25 cellular contexts compared by ENCODE assay signal in genomic region chr15:73628102-73628501, GRCh38. TPM values are rescaled to one million over a fixed set of nuclear protein-coding genes. Genes with fewer than 3 reads are reported as not detected.
DNase-seq lines count a peak whose midpoint lies in the region; ATAC-seq, FAIRE-seq and TF ChIP-seq lines count a peak whose summit lies in the region.
"Had no signal": no experiment of that assay in that cellular context is flagged by ENCODE, and none has a peak within 500 bp of the region (broad histone marks: within the 10 kb centered on the region; RNA-seq: fewer than 3 reads in every experiment).

No MANE protein-coding gene starts in this region.

- 8% methylated on average over 2 of the region's 2 CpGs for WGBS in HepG2 (ENCODE audit: low lambda C conversion rate)
- WGBS in right lobe of liver (ENCODE audit: insufficient coverage, low coverage, low lambda C conversion rate, missing lambda C conversion rate) = 26% methylated on average over 2 of the region's 2 CpGs
- WGBS in mesendoderm (ENCODE audit: extremely low coverage, insufficient coverage, low lambda C conversion rate) = 100% methylated on average over 1 of the region's 2 CpGs

- POLR2A ChIA-PET in HepG2 (lab: Yijun Ruan, JAX) = interaction anchor here (0.8 to 1.4 kb wide), 2 partner anchors 8 to 11 kb away, joined by 3 to 5 read pairs; no protein-coding TSS in a partner anchor
- POLR2A ChIA-PET in CD4-positive, alpha-beta memory T cell (lab: Charles Lee; ENCODE audit: partially characterized antibody) = no interaction called here

- no peak overlapping the region for H3K23ac ChIP-seq in mesendoderm (ENCODE audit: low read length)

- intact Hi-C loops in HepG2 (cut with micrococcal nuclease; ENCODE audit: unreplicated experiment) = no loop called here
- intact Hi-C loops in right lobe of liver (cut with DNase I) = no loop called here
- intact Hi-C loops in CD4-positive, alpha-beta memory T cell (cut with micrococcal nuclease) = loop anchor here (10.0 kb wide), 1 partner anchor 897 kb away; no protein-coding TSS in a partner anchor

- H4K5ac ChIP-seq in mesendoderm (ENCODE audit: low read length) = no peak overlapping the region

- peak; percentile 23 for DNase-seq in HepG2 (ENCODE audit: low spot score)
- DNase-seq in right lobe of liver = no peak
- no peak for DNase-seq in CD4-positive, alpha-beta memory T cell
- no peak for DNase-seq in T-helper 9 cell
- no peak for DNase-seq in mesendoderm
- DNase-seq: activated CD4-positive, alpha-beta T cell treated with anti-CD3 and anti-CD28 coated beads for 4 hours; activated naive CD4-positive, alpha-beta T cell; activated T-cell treated with anti-CD3 and anti-CD28 coated beads, Interleukin-2, amount 50 U/mL, for 24 hours; DND-41; effector CD4-positive, alpha-beta T cell; foreskin keratinocyte; Kasumi-1; left colon; mammary epithelial cell; NCI-H446 treated with DMSO at 0.1 percent for 48 hours; nucleus accumbens; OCI-M1; psoas muscle; stimulated activated CD4-positive, alpha-beta T cell treated with anti-CD3 and anti-CD28 coated beads, Interleukin-15, amount 100 ng/mL, for 24 hours; stimulated activated naive B cell treated with anti-CD40 and anti-IgM and Interleukin-4, amounts not matched to agents 10 μg/mL and 1 μg/mL and 100 μg/mL, for 72 hours; uterus had no signal

- ATAC-seq in HepG2 (no peak), right lobe of liver (no peak), HG03039 (IDR thresholded peaks at IDR 0.05; ENCODE audit: unreplicated experiment) (no peak)
- ATAC-seq: foreskin keratinocyte; HCT116; left colon; psoas muscle; stimulated activated naive B cell treated with anti-CD40 and anti-IgM and Interleukin-4, amounts not matched to agents 10 μg/mL and 1 μg/mL and 100 μg/mL, for 72 hours had no signal

- FAIRE-seq in HepG2 (lab: Jason Lieb, UNC) = no peak

- H3K79me1 ChIP-seq in mesendoderm (ENCODE audit: low read length) = peaks cover 4% of the 10 kb centered on the region

- TF ChIP-seq RAD21 in HepG2 (CRISPR knock-in tag; IDR thresholded peaks at IDR 0.05) = no peak

- CTCF ChIA-PET in HepG2 (lab: Yijun Ruan, JAX; ENCODE audit: low intra/inter-chr PET ratio, low total read pairs) = no interaction called here
- CTCF ChIA-PET in CD4-positive, alpha-beta memory T cell (lab: Charles Lee; ENCODE audit: partially characterized antibody) = interaction anchor here (6.9 kb wide), 1 partner anchor 8 kb away, joined by 49 read pairs; no protein-coding TSS in a partner anchor

- H3K56ac ChIP-seq in mesendoderm (ENCODE audit: low read length) = no peak overlapping the region

- H3K27ac ChIP-seq in HepG2 (ENCODE audit: extremely low read length, insufficient read depth, low read length) (no peak overlapping the region), right lobe of liver (no peak overlapping the region), mesendoderm (ENCODE audit: low read depth, low read length) (no peak overlapping the region)
- no peak overlapping the region for H3K27ac ChIP-seq in CD4-positive, alpha-beta memory T cell (ENCODE audit: low read depth, low read length)
- H3K27ac ChIP-seq: psoas muscle had no signal

- no peaks in the 10 kb centered on the region for H3K9me3 ChIP-seq in HepG2 (ENCODE audit: low read length)
- H3K9me3 ChIP-seq in right lobe of liver = no peaks in the 10 kb centered on the region
- H3K9me3 ChIP-seq in endocrine pancreas (ENCODE audit: control insufficient read depth, low read length) = no peaks in the 10 kb centered on the region
- H3K9me3 ChIP-seq in CD4-positive, alpha-beta memory T cell (ENCODE audit: control insufficient read depth in 1 of 2, low read length in 2 of 2) = no peaks in the 10 kb centered on the region
- H3K9me3 ChIP-seq: psoas muscle, uterus had no signal

- H3K36me3 ChIP-seq in HepG2 (replicated peaks in 1 of 2; ENCODE audit: control insufficient read depth in 1 of 2, insufficient read depth in 2 of 2, low read length in 2 of 2) = no peaks in the 10 kb centered on the region
- no peaks in the 10 kb centered on the region for H3K36me3 ChIP-seq in right lobe of liver
- H3K36me3 ChIP-seq in endocrine pancreas (ENCODE audit: control insufficient read depth, insufficient read depth, low read length) = no peaks in the 10 kb centered on the region
- no peaks in the 10 kb centered on the region for H3K36me3 ChIP-seq in CD4-positive, alpha-beta memory T cell (ENCODE audit: insufficient read depth, low read length)
- H3K36me3 ChIP-seq in mesendoderm (ENCODE audit: control insufficient read depth, insufficient read depth, low read length) = no peaks in the 10 kb centered on the region
- H3K36me3 ChIP-seq: uterus had no signal

- H3K4me3 ChIP-seq in HepG2 (replicated peaks in 1 of 3; ENCODE audit: insufficient read depth in 1 of 3, low read depth in 2 of 3, low read length in 3 of 3) (0 out of 6 replicates have a peak overlapping the region, but pooled peaks of 1 of the 3 experiments have one; percentile 18), right lobe of liver (no peak overlapping the region), endocrine pancreas (ENCODE audit: control insufficient read depth, insufficient read depth, low read length) (peak overlapping the region; percentile 95), mesendoderm (ENCODE audit: low read length) (no peak overlapping the region)
- H3K4me3 ChIP-seq in CD4-positive, alpha-beta memory T cell (ENCODE audit: low read length in 2 of 2) = no peak overlapping the region
- H3K4me3 ChIP-seq: psoas muscle, uterus had no signal

- H2AFZ ChIP-seq in HepG2 (ENCODE audit: low read length) = no peak overlapping the region

- H3K4me1 Mint-ChIP-seq in nephron = peaks cover 64% of the 10 kb centered on the region
- peaks cover 33 to 59% (median 47%) of the 10 kb centered on the region in 4 donors for H3K4me1 Mint-ChIP-seq in CD4-positive, alpha-beta memory T cell

- H3K79me2 ChIP-seq in HepG2 (ENCODE audit: insufficient read depth, low read length) (peaks cover 95% of the 10 kb centered on the region), mesendoderm (ENCODE audit: control insufficient read depth, insufficient read depth, low read length) (peaks cover 54% of the 10 kb centered on the region)

- H3K36me3 Mint-ChIP-seq in nephron (ENCODE audit: low read depth) = no peaks in the 10 kb centered on the region
- no peaks in the 10 kb centered on the region for H3K36me3 Mint-ChIP-seq in CD4-positive, alpha-beta memory T cell

- no peak for TF ChIP-seq POLR2A in HepG2 (IDR thresholded peaks at IDR 0.05; ENCODE audit: insufficient read depth in 1 of 2, low read depth in 2 of 2, low read length in 2 of 2)
- TF ChIP-seq POLR2A in right lobe of liver (IDR thresholded peaks at IDR 0.05) = no peak

- no peaks in the 10 kb centered on the region for H3K9me3 Mint-ChIP-seq in nephron
- no peaks in the 10 kb centered on the region for H3K9me3 Mint-ChIP-seq in CD4-positive, alpha-beta memory T cell
- H3K9me3 Mint-ChIP-seq: activated T-cell treated with anti-CD3 and anti-CD28 coated beads, Interleukin-2, amount 50 U/mL, for 24 hours; stimulated activated naive B cell treated with anti-CD40 and anti-IgM and Interleukin-4, amounts not matched to agents 10 μg/mL and 1 μg/mL and 100 μg/mL, for 72 hours had no signal

- H2BK120ac ChIP-seq in mesendoderm (ENCODE audit: low read depth, low read length) = no peak overlapping the region

- in situ Hi-C loops in HepG2 (cut with HindIII; ENCODE audit: extremely low pct_ligation_motif_present, low pct_unique_long_range_greater_than_20kb) = no loop called here

- peak in 1 of 2 experiments; percentile 45; a peak in 2 of 4 replicates for TF ChIP-seq EP300 in HepG2 (IDR thresholded peaks at IDR 0.05; ENCODE audit: low read depth in 2 of 2, low read length in 2 of 2)
- no peak for TF ChIP-seq EP300 in HepG2 (CRISPR knock-in tag; IDR thresholded peaks at IDR 0.05; ENCODE audit: borderline replicate concordance)

- H3K27me3 Mint-ChIP-seq in nephron (ENCODE audit: low read depth) = no peaks in the 10 kb centered on the region
- no peaks in the 10 kb centered on the region for H3K27me3 Mint-ChIP-seq in CD4-positive, alpha-beta memory T cell
- H3K27me3 Mint-ChIP-seq: activated T-cell treated with anti-CD3 and anti-CD28 coated beads, Interleukin-2, amount 50 U/mL, for 24 hours; stimulated activated naive B cell treated with anti-CD40 and anti-IgM and Interleukin-4, amounts not matched to agents 10 μg/mL and 1 μg/mL and 100 μg/mL, for 72 hours had no signal

- no peak overlapping the region for H2BK15ac ChIP-seq in mesendoderm (replicated peaks; ENCODE audit: low read depth)

- H3K18ac ChIP-seq in mesendoderm (ENCODE audit: low read length) = no peak overlapping the region

- H3K4me3 Mint-ChIP-seq in nephron = no peak overlapping the region
- peak overlapping the region in 2 of 8 donors; percentile 3 for H3K4me3 Mint-ChIP-seq in CD4-positive, alpha-beta memory T cell
- H3K4me3 Mint-ChIP-seq: activated T-cell treated with anti-CD3 and anti-CD28 coated beads, Interleukin-2, amount 50 U/mL, for 24 hours; stimulated activated naive B cell treated with anti-CD40 and anti-IgM and Interleukin-4, amounts not matched to agents 10 μg/mL and 1 μg/mL and 100 μg/mL, for 72 hours had no signal

- TF ChIP-seq CTCF in HepG2 (CRISPR knock-in tag; IDR thresholded peaks at IDR 0.05) (no peak), right lobe of liver (IDR thresholded peaks at IDR 0.05) (no peak), nephron (IDR thresholded peaks at IDR 0.05; ENCODE audit: unreplicated experiment in 3 of 3) (no peak)

- no peak overlapping the region for H4K8ac ChIP-seq in mesendoderm (ENCODE audit: low read depth, low read length)

- peak overlapping the region in 2 of 3 experiments; percentile 2 to 24 for H3K27ac Mint-ChIP-seq in nephron
- no peak overlapping the region for H3K27ac Mint-ChIP-seq in CD4-positive, alpha-beta memory T cell
- H3K27ac Mint-ChIP-seq: activated T-cell treated with anti-CD3 and anti-CD28 coated beads, Interleukin-2, amount 50 U/mL, for 24 hours; stimulated activated naive B cell treated with anti-CD40 and anti-IgM and Interleukin-4, amounts not matched to agents 10 μg/mL and 1 μg/mL and 100 μg/mL, for 72 hours had no signal

- H3K27me3 ChIP-seq in HepG2 (ENCODE audit: control insufficient read depth in 1 of 2, insufficient read depth in 2 of 2, low read length in 2 of 2) (no peaks in the 10 kb centered on the region; a peak in 1 of 5 replicates), right lobe of liver (no peaks in the 10 kb centered on the region), endocrine pancreas (ENCODE audit: control insufficient read depth, insufficient read depth, low read length) (no peaks in the 10 kb centered on the region), mesendoderm (ENCODE audit: insufficient read depth, low read length, poor library complexity) (no peaks in the 10 kb centered on the region)
- no peaks in the 10 kb centered on the region for H3K27me3 ChIP-seq in CD4-positive, alpha-beta memory T cell (ENCODE audit: insufficient read depth, low read length)
- H3K27me3 ChIP-seq: foreskin keratinocyte, uterus had no signal

- H3K9ac ChIP-seq in HepG2 (ENCODE audit: insufficient read depth, low read depth, low read length) (no peak overlapping the region), endocrine pancreas (ENCODE audit: control insufficient read depth, insufficient read depth, low read length) (no peak overlapping the region), mesendoderm (ENCODE audit: low read length) (no peak overlapping the region)

- no peak overlapping the region for H3K4ac ChIP-seq in mesendoderm (ENCODE audit: low read depth, low read length)

- H4K20me1 ChIP-seq in HepG2 (ENCODE audit: insufficient read depth, low read length) = peaks cover 39% of the 10 kb centered on the region

- H3K4me2 ChIP-seq in HepG2 (ENCODE audit: low read depth, low read length) (peak overlapping the region; percentile 86), mesendoderm (ENCODE audit: low read length) (no peak overlapping the region)

- no TSS peak for BruUV-seq in HepG2 (replicated peaks; lab: Mats Ljungman, UMichigan)

- no peak overlapping the region for H2AK5ac ChIP-seq in mesendoderm (ENCODE audit: low read length)

- no peak overlapping the region for H2BK5ac ChIP-seq in mesendoderm (ENCODE audit: low read length)

- H3K4me1 ChIP-seq in HepG2 (ENCODE audit: insufficient read depth, low read length) = peaks cover 75% of the 10 kb centered on the region
- H3K4me1 ChIP-seq in right lobe of liver = peaks cover 0 to 43% (median 18%) of the 10 kb centered on the region in 4 donors
- peaks cover 47% of the 10 kb centered on the region for H3K4me1 ChIP-seq in endocrine pancreas (ENCODE audit: control insufficient read depth, insufficient read depth, low read length)
- peaks cover 37% of the 10 kb centered on the region for H3K4me1 ChIP-seq in CD4-positive, alpha-beta memory T cell (ENCODE audit: insufficient read depth, low read length)
- peaks cover 3% of the 10 kb centered on the region for H3K4me1 ChIP-seq in mesendoderm (ENCODE audit: control insufficient read depth, low read depth, low read length)

RNA-seq across cellular contexts. Expression of gene NPTN, which starts 5.1 kb away (rescaled TPM):
- total RNA-seq in HepG2 (2016; rRNA removed; fragmentation: Illumina TruSeq; extraction: Trizol) (57.7 and 110 TPM in 2 replicates), right lobe of liver (10 to 100 TPM; 25.4 to 49.9 (median 35.4) TPM)
- total RNA-seq in HepG2 (2016; cell fraction: cytosol; rRNA removed; fragmentation: Illumina TruSeq; extraction: Trizol; ENCODE audit: low read depth) = 17.2 and 17.9 TPM in 2 replicates
- 51.8 and 113 TPM in 2 replicates for total RNA-seq in HepG2 (2016; cell fraction: insoluble cytoplasmic fraction; rRNA removed; fragmentation: Illumina TruSeq; extraction: Trizol)
- 34.2 and 36.6 TPM in 2 replicates for total RNA-seq in HepG2 (2016; cell fraction: membrane; rRNA removed; fragmentation: Illumina TruSeq; extraction: Trizol)
- total RNA-seq in HepG2 (2016; cell fraction: nucleus; rRNA removed; fragmentation: Illumina TruSeq; extraction: Trizol) = 95.6 and 123 TPM in 2 replicates
- 77.8 and 78.0 TPM in 2 replicates for polyA plus RNA-seq in HepG2 (2011; rRNA removed)
- polyA plus RNA-seq in HepG2 (2011; cell fraction: cytosol; rRNA removed) = 52.1 and 63.6 TPM in 2 replicates
- polyA plus RNA-seq in HepG2 (2011; cell fraction: nucleus; rRNA removed) = 68.7 and 71.5 TPM in 2 replicates
- polyA plus RNA-seq in HepG2 (2012) = 70.7 and 70.9 TPM in 2 replicates
- polyA plus RNA-seq in HepG2 (2016; cell fraction: cytosol; fragmentation: Illumina TruSeq; extraction: Trizol; ENCODE audit: low read depth) = 10.9 and 14.0 TPM in 2 replicates
- 47.9 and 59.8 TPM in 2 replicates for polyA plus RNA-seq in HepG2 (2016; cell fraction: insoluble cytoplasmic fraction; fragmentation: Illumina TruSeq; extraction: Trizol; ENCODE audit: low read depth)
- 19.8 and 23.6 TPM in 2 replicates for polyA plus RNA-seq in HepG2 (2016; cell fraction: membrane; fragmentation: Illumina TruSeq; extraction: Trizol; ENCODE audit: low read depth)
- 129 and 139 TPM in 2 replicates for polyA plus RNA-seq in HepG2 (2016; cell fraction: nucleus; fragmentation: Illumina TruSeq; extraction: Trizol; ENCODE audit: insufficient read depth, low read depth)
- polyA minus RNA-seq in HepG2 (2011; rRNA and poly(A)+ RNA removed; ENCODE audit: low replicate concordance) = 43.9 and 90.7 TPM in 2 replicates
- polyA minus RNA-seq in HepG2 (2011; cell fraction: cytosol; rRNA and poly(A)+ RNA removed) = 43.9 and 44.1 TPM in 2 replicates
- 87.2 and 106 TPM in 2 replicates for polyA minus RNA-seq in HepG2 (2011; cell fraction: nucleus; rRNA and poly(A)+ RNA removed)
- 10 to 100 TPM; 36.5 to 36.6 TPM for total RNA-seq in CD4-positive, alpha-beta memory T cell
- polyA plus RNA-seq in CD4-positive, alpha-beta memory T cell = 10 to 100 TPM; 33.5 to 39.8 TPM
- polyA plus RNA-seq in mesendoderm (2013, experiment 1 of 2) = 74.3 TPM
- 75.1 TPM for polyA plus RNA-seq in mesendoderm (2013, experiment 2 of 2)

RNA-seq across cellular contexts. Expression of gene CD276, which starts 56.1 kb away (rescaled TPM):
- total RNA-seq in HepG2 (2016; rRNA removed; fragmentation: Illumina TruSeq; extraction: Trizol) (32.4 and 55.2 TPM in 2 replicates), right lobe of liver (10 to 100 TPM; 18.8 to 56.5 (median 23.8) TPM)
- total RNA-seq in HepG2 (2016; cell fraction: cytosol; rRNA removed; fragmentation: Illumina TruSeq; extraction: Trizol; ENCODE audit: low read depth) = 16.9 and 18.3 TPM in 2 replicates
- 24.4 and 61.0 TPM in 2 replicates for total RNA-seq in HepG2 (2016; cell fraction: insoluble cytoplasmic fraction; rRNA removed; fragmentation: Illumina TruSeq; extraction: Trizol)
- total RNA-seq in HepG2 (2016; cell fraction: membrane; rRNA removed; fragmentation: Illumina TruSeq; extraction: Trizol) = 46.3 and 47.7 TPM in 2 replicates
- 42.6 and 54.3 TPM in 2 replicates for total RNA-seq in HepG2 (2016; cell fraction: nucleus; rRNA removed; fragmentation: Illumina TruSeq; extraction: Trizol)
- polyA plus RNA-seq in HepG2 (2011; rRNA removed) = 24.6 and 28.0 TPM in 2 replicates
- 15.5 and 19.6 TPM in 2 replicates for polyA plus RNA-seq in HepG2 (2011; cell fraction: cytosol; rRNA removed)
- 50.4 and 51.5 TPM in 2 replicates for polyA plus RNA-seq in HepG2 (2011; cell fraction: nucleus; rRNA removed)
- polyA plus RNA-seq in HepG2 (2012) = 33.8 and 47.0 TPM in 2 replicates
- polyA plus RNA-seq in HepG2 (2016; cell fraction: cytosol; fragmentation: Illumina TruSeq; extraction: Trizol; ENCODE audit: low read depth) = 17.0 and 19.2 TPM in 2 replicates
- polyA plus RNA-seq in HepG2 (2016; cell fraction: insoluble cytoplasmic fraction; fragmentation: Illumina TruSeq; extraction: Trizol; ENCODE audit: low read depth) = 38.5 and 39.5 TPM in 2 replicates
- polyA plus RNA-seq in HepG2 (2016; cell fraction: membrane; fragmentation: Illumina TruSeq; extraction: Trizol; ENCODE audit: low read depth) = 40.0 and 45.8 TPM in 2 replicates
- 118 and 128 TPM in 2 replicates for polyA plus RNA-seq in HepG2 (2016; cell fraction: nucleus; fragmentation: Illumina TruSeq; extraction: Trizol; ENCODE audit: insufficient read depth, low read depth)
- 41.0 and 52.9 TPM in 2 replicates for polyA minus RNA-seq in HepG2 (2011; rRNA and poly(A)+ RNA removed; ENCODE audit: low replicate concordance)
- 26.4 and 27.7 TPM in 2 replicates for polyA minus RNA-seq in HepG2 (2011; cell fraction: cytosol; rRNA and poly(A)+ RNA removed)
- polyA minus RNA-seq in HepG2 (2011; cell fraction: nucleus; rRNA and poly(A)+ RNA removed) = 17.9 TPM in 2 replicates
- total RNA-seq in CD4-positive, alpha-beta memory T cell = 1 to 10 TPM; 2.6 to 2.9 TPM
- not detected for polyA plus RNA-seq in CD4-positive, alpha-beta memory T cell
- polyA plus RNA-seq in mesendoderm (2013, experiment 1 of 2) = 145 TPM
- polyA plus RNA-seq in mesendoderm (2013, experiment 2 of 2) = 145 TPM

Comparison
In these comparisons a context has a peak if more than half of its experiments do, and no peak if none do; other contexts are left out.
1. H3K27ac Mint-ChIP-seq: peak in nephron (2 of 3); none in CD4-positive, alpha-beta memory T cell (0 of 7).
2. RNA of gene CD276, which starts 56.1 kb away (total RNA-seq): 16.9 to 61.0 TPM in HepG2 and 18.8 to 56.5 TPM in right lobe of liver; 2.6 to 2.9 TPM in CD4-positive, alpha-beta memory T cell; every median in the first group is over 4 times any median in the second.